ENCODE assay signal across 1 cellular context in the genomic region with DNA sequence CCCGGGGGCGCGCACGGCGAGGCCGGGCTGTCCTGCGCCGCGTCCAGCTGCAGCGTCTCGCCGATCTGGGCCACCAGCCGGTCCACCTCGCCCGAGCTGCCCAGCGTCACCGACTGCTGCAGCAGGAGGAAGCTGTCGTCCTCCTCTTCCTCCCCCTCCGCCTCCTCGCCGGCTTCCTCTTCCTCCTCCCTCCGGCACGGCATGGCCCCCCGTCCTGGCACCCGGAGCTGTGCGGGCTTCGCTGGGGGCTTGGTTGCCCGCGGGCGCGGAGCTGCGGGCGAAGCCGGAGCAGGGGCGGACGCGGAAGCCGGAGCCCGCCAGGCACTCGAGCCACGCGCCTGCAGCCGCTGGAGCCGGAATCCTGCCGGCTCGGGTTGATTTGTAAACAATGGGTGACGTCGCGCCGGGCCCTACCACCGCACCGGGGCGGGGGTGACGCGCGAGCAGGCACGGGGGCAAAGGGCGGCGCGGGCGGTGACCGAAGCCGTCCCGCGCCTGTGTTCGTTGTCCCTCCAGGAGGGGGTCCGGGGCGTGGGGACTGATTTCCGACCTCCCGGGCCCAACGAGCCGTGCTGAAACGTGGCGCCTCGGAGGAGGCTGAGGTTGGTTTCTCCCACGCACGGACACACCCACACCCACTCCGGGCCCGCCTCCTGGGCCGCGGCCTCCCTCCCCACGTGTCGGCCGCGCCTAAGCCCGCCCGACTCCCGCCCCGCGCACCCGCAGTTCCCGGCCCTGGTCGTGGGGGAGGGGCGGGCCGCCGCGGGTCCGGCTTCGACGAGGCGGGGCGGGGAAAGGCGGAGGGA.
A peak's percentile ranks its signal among the peaks of the same experiment; 100 is the strongest.
TF ChIP-seq lines count a peak whose summit lies in the region.

A gene with protein sequence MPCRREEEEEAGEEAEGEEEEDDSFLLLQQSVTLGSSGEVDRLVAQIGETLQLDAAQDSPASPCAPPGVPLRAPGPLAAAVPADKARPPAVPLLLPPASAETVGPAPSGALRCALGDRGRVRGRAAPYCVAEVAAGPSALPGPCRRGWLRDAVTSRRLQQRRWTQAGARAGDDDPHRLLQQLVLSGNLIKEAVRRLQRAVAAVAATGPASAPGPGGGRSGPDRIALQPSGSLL (minus strand): TSS at position 360 of the 806 bp plus-strand sequence. CDS start 157 bp downstream, at position 203.

TF ChIP-seq in HepG2, 621 proteins besides CTCF, POLR2A, EP300 and RAD21 (continued from another document and continues in another):
- TF ChIP-seq TFAP4 (IDR thresholded peaks at IDR 0.05; ENCODE audit: borderline replicate concordance, low read depth) = 0 out of 2 replicates have a peak, but pooled peaks have one; percentile 20
- TF ChIP-seq, protein P1, sequence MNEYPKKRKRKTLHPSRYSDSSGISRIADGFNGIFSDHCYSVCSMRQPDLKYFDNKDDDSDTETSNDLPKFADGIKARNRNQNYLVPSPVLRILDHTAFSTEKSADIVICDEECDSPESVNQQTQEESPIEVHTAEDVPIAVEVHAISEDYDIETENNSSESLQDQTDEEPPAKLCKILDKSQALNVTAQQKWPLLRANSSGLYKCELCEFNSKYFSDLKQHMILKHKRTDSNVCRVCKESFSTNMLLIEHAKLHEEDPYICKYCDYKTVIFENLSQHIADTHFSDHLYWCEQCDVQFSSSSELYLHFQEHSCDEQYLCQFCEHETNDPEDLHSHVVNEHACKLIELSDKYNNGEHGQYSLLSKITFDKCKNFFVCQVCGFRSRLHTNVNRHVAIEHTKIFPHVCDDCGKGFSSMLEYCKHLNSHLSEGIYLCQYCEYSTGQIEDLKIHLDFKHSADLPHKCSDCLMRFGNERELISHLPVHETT (CRISPR knock-in tag; conservative IDR thresholded peaks at IDR 0.05) = peak; percentile 78; the same call in 1 of the 2 replicates
- TF ChIP-seq KLF13 (CRISPR knock-in tag; IDR thresholded peaks at IDR 0.05) = 0 out of 2 replicates have a peak, but pooled peaks have one; percentile 52
- TF ChIP-seq ZFY (CRISPR knock-in tag; IDR thresholded peaks at IDR 0.05) = peak; percentile 43
- peak; percentile 69; the same call in 1 of the 2 replicates for TF ChIP-seq KMT2B (CRISPR knock-in tag; IDR thresholded peaks at IDR 0.05)
- peak; percentile 72 for TF ChIP-seq ATF7-NPFF (CRISPR knock-in tag; IDR thresholded peaks at IDR 0.05; ENCODE audit: low read depth)
- TF ChIP-seq NAIF1 (CRISPR knock-in tag; IDR thresholded peaks at IDR 0.05; ENCODE audit: borderline replicate concordance) = no peak
- TF ChIP-seq, protein P2, sequence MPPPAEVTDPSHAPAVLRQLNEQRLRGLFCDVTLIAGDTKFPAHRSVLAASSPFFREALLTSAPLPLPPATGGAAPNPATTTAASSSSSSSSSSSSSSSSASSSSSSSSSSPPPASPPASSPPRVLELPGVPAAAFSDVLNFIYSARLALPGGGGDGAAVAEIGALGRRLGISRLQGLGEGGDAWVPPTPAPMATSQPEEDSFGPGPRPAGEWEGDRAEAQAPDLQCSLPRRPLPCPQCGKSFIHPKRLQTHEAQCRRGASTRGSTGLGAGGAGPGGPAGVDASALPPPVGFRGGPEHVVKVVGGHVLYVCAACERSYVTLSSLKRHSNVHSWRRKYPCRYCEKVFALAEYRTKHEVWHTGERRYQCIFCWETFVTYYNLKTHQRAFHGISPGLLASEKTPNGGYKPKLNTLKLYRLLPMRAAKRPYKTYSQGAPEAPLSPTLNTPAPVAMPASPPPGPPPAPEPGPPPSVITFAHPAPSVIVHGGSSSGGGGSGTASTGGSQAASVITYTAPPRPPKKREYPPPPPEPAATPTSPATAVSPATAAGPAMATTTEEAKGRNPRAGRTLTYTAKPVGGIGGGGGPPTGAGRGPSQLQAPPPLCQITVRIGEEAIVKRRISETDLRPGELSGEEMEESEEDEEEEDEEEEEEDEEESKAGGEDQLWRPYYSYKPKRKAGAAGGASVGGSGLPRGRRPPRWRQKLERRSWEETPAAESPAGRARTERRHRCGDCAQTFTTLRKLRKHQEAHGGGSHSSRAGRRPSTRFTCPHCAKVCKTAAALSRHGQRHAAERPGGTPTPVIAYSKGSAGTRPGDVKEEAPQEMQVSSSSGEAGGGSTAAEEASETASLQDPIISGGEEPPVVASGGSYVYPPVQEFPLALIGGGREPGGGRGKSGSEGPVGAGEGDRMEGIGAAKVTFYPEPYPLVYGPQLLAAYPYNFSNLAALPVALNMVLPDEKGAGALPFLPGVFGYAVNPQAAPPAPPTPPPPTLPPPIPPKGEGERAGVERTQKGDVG (CRISPR knock-in tag; IDR thresholded peaks at IDR 0.05; ENCODE audit: borderline replicate concordance) = no peak; the same call in 1 of the 2 replicates
- peak; percentile 74; the same call in 1 of the 2 replicates for TF ChIP-seq KLF11 (CRISPR knock-in tag; IDR thresholded peaks at IDR 0.05)
- 0 out of 2 replicates have a peak, but pooled peaks have one; percentile 32 for TF ChIP-seq ZNF772 (CRISPR knock-in tag; IDR thresholded peaks at IDR 0.05)
- 0 out of 2 replicates have a peak, but pooled peaks have one; percentile 83 for TF ChIP-seq ZNF660 (CRISPR knock-in tag; IDR thresholded peaks at IDR 0.05; ENCODE audit: borderline replicate concordance, low read depth)
- TF ChIP-seq ZNF446 (CRISPR knock-in tag; IDR thresholded peaks at IDR 0.05) = peak; percentile 4
- peak; percentile 43; the same call in 1 of the 2 replicates for TF ChIP-seq ZNF274 (CRISPR knock-in tag; IDR thresholded peaks at IDR 0.05)
- TF ChIP-seq TBX2 (CRISPR knock-in tag; IDR thresholded peaks at IDR 0.05; ENCODE audit: borderline replicate concordance) = peak; percentile 74
- TF ChIP-seq IRF2 (CRISPR knock-in tag; IDR thresholded peaks at IDR 0.05) = peak; percentile 73
- peak; percentile 86; the same call in 1 of the 2 replicates for TF ChIP-seq GTF3A (CRISPR knock-in tag; conservative IDR thresholded peaks at IDR 0.05)
- TF ChIP-seq GATA4 (IDR thresholded peaks at IDR 0.05; ENCODE audit: borderline replicate concordance, low read depth) = peak; percentile 66; the same call in 1 of the 2 replicates
- peak; percentile 63; the same call in 1 of the 2 replicates for TF ChIP-seq NCOR1 (IDR thresholded peaks at IDR 0.05; ENCODE audit: borderline replicate concordance, low read length)
- peak; percentile 24 for TF ChIP-seq MED8 (CRISPR knock-in tag; IDR thresholded peaks at IDR 0.05; ENCODE audit: insufficient replicate concordance)
- no peak for TF ChIP-seq ZNF75D (CRISPR knock-in tag; IDR thresholded peaks at IDR 0.05; ENCODE audit: borderline replicate concordance)
- peak; percentile 29; the same call in 1 of the 2 replicates for TF ChIP-seq MLX (CRISPR knock-in tag; IDR thresholded peaks at IDR 0.05)
- peak; percentile 88 for TF ChIP-seq SP4 (CRISPR knock-in tag; IDR thresholded peaks at IDR 0.05)
- peak; percentile 48; the same call in 1 of the 2 replicates for TF ChIP-seq ELF3 (CRISPR knock-in tag; IDR thresholded peaks at IDR 0.05)
- TF ChIP-seq, protein P3, sequence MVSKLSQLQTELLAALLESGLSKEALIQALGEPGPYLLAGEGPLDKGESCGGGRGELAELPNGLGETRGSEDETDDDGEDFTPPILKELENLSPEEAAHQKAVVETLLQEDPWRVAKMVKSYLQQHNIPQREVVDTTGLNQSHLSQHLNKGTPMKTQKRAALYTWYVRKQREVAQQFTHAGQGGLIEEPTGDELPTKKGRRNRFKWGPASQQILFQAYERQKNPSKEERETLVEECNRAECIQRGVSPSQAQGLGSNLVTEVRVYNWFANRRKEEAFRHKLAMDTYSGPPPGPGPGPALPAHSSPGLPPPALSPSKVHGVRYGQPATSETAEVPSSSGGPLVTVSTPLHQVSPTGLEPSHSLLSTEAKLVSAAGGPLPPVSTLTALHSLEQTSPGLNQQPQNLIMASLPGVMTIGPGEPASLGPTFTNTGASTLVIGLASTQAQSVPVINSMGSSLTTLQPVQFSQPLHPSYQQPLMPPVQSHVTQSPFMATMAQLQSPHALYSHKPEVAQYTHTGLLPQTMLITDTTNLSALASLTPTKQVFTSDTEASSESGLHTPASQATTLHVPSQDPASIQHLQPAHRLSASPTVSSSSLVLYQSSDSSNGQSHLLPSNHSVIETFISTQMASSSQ (IDR thresholded peaks at IDR 0.05; ENCODE audit: low read depth) = no peak
- TF ChIP-seq, protein P3 (CRISPR knock-in tag; IDR thresholded peaks at IDR 0.05; ENCODE audit: borderline replicate concordance) = peak; percentile 67; the same call in 1 of the 2 replicates
- no peak for TF ChIP-seq SNAPC4 (CRISPR knock-in tag; IDR thresholded peaks at IDR 0.05)
- no peak for TF ChIP-seq ZFP62 (CRISPR knock-in tag; IDR thresholded peaks at IDR 0.05)
- TF ChIP-seq XBP1 (CRISPR knock-in tag; IDR thresholded peaks at IDR 0.05) = no peak
- peak; percentile 47; the same call in 1 of the 2 replicates for TF ChIP-seq ZBED4 (CRISPR knock-in tag; IDR thresholded peaks at IDR 0.05; ENCODE audit: borderline replicate concordance)
